Comparison of ENCODE assay signal across 8 cellular contexts in the genomic region with DNA sequence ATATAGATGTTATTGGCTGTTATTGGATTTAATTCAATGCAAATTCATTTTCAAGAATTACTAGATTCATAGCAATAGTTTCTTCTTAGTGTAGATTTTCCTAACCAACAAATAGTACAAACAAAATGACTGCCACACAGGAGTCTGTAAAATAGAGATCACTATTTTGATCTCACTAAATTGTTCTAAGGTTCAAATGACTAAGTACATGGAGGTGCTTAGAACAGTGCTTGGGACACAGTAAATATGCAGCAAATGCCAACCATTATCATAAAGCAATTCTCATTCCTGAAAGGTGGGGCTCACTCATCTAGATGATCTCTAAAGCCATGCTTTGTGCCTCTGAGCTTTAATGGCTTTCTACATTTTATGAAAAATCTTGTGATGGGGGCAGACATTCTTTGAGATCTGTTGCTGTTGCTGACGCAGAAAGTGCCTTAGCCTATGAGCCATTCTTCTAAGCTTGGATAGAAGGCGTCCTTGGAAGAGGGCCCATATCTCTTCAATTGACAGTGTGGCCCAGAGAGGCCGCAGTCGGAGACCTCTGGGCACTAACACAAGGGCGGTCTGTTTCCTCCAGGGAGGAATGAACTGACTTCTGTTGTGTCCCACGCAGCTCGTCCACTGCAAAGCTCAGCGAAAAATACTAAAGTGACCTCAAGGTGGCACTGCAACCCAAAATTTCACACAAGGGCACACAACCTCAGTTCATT. TPM values are rescaled to one million over a fixed set of nuclear protein-coding genes. Genes with fewer than 3 reads are reported as not detected.
DNase-seq lines count a peak whose midpoint lies in the region; FAIRE-seq and TF ChIP-seq lines count a peak whose summit lies in the region.

No MANE protein-coding gene starts in this region.

- in situ Hi-C loops in ACHN (cut with HindIII; ENCODE audit: low pct_ligation_motif_present, low pct_unique_long_range_greater_than_20kb, low sequenced_read_pairs), result no loop called here

- no peaks in the 10 kb centered on the region for H3K4me1 ChIP-seq in neuron (ENCODE audit: insufficient read depth, low read length)

- peak; percentile 33 for DNase-seq in ACHN
- DNase-seq in GM20000 (ENCODE audit: low spot score), result peak; percentile 49
- peak; percentile 21 for DNase-seq in RCC 7860 (ENCODE audit: low spot score)
- DNase-seq in activated T-helper 9 cell treated with anti-CD3 and anti-CD28 coated beads, Interleukin-2, amount 50 U/mL, for 16 hours (ENCODE audit: low read depth), result peak; percentile 16
- peak; percentile 74 for DNase-seq in fibroblast of villous mesenchyme (ENCODE audit: low read depth)
- no peak for DNase-seq in DMS79 treated with DMSO at 0.1 percent for 48 hours (lab: John Stamatoyannopoulos, UW)

- H3K27ac ChIP-seq in temporal lobe (ENCODE audit: low read depth, low read length), result peak overlapping the region; percentile 88

- FAIRE-seq in RCC 7860 (lab: Jason Lieb, UNC), result peak; percentile 64

- no peaks in the 10 kb centered on the region for H3K27me3 ChIP-seq in neuron (ENCODE audit: insufficient read depth, low read length)

- H3K4me3 ChIP-seq in fibroblast of villous mesenchyme (ENCODE audit: low read depth, low read length), result no peak overlapping the region
- H3K4me3 ChIP-seq in neuron (ENCODE audit: low read length), result no peak overlapping the region

- TF ChIP-seq CTCF in GM20000 (IDR thresholded peaks at IDR 0.05; ENCODE audit: extremely low read depth, missing control alignments) (peak; percentile 46), fibroblast of villous mesenchyme (IDR thresholded peaks at IDR 0.05; ENCODE audit: insufficient read depth, low read depth, low read length) (peak; percentile 73)

- peak overlapping the region; percentile 11 for H2AFZ ChIP-seq in neuron (ENCODE audit: low read depth, low read length)

- no peaks in the 10 kb centered on the region for H3K36me3 ChIP-seq in neuron (ENCODE audit: insufficient read depth, low read length)

- H3K9me3 ChIP-seq in neuron (ENCODE audit: low read length), result no peaks in the 10 kb centered on the region

RNA-seq across cellular contexts. Expression of a gene that starts 23.6 kb away (rescaled TPM):
- not detected in 2 replicates for total RNA-seq in fibroblast of villous mesenchyme
- total RNA-seq in temporal lobe, result 0.74 TPM

RNA-seq across cellular contexts. Expression of a gene that starts 45.4 kb away (rescaled TPM):
- total RNA-seq in fibroblast of villous mesenchyme, result 0.32 and 0.86 TPM in 2 replicates
- total RNA-seq in temporal lobe, result 8.9 TPM
